ENCODE assay signal across 26 cellular contexts in genomic region chrX:32041181-32041580, GRCh38.
"Had no signal": no experiment of that assay in that cellular context is flagged by ENCODE, and none has a peak within 500 bp of the region (broad histone marks: within the 10 kb centered on the region; RNA-seq: fewer than 3 reads in every experiment).

No MANE protein-coding gene starts in this region.

- DNase-seq: effector memory CD8-positive, alpha-beta T cell; glutamatergic neuron; immature natural killer cell; kidney; left cardiac atrium; left ventricle myocardium inferior; mesenchymal stem cell; midbrain; nucleus accumbens; right lobe of liver; stimulated activated CD4-positive, alpha-beta T cell treated with anti-CD3 and anti-CD28 coated beads, Interleukin-4, amount 100 ng/mL, for 1 hour; stimulated activated CD8-positive, alpha-beta memory T cell treated with anti-CD3 and anti-CD28 coated beads, Interleukin-4, amount 100 ng/mL, for 48 hours; stimulated activated naive CD8-positive, alpha-beta T cell treated with anti-CD3 and anti-CD28 coated beads, Interleukin-15, Interleukin-2, amounts not matched to agents 100 U/mL and 50 U/mL, for 24 hours; tibial artery; upper lobe of left lung; uterus had no signal

- H3K27me3 ChIP-seq: esophagus muscularis mucosa, gastroesophageal sphincter, neural progenitor cell, pancreas, right lobe of liver, tibial artery, upper lobe of left lung, uterus had no signal

- H3K4me3 ChIP-seq: coronary artery, esophagus muscularis mucosa, gastroesophageal sphincter, left ventricle myocardium inferior, lung, neural progenitor cell, pancreas, prostate gland, right lobe of liver, tibial artery, upper lobe of left lung, uterus had no signal

- H3K27ac ChIP-seq: coronary artery, epithelial cell of prostate, esophagus muscularis mucosa, gastroesophageal sphincter, left ventricle myocardium inferior, neural progenitor cell, pancreas, prostate gland, right lobe of liver, tibial artery, upper lobe of left lung, uterus had no signal

- H3K9me3 ChIP-seq: esophagus muscularis mucosa, gastroesophageal sphincter, left ventricle myocardium inferior, pancreas, prostate gland, right lobe of liver, tibial artery, upper lobe of left lung, uterus had no signal

- H3K36me3 ChIP-seq: esophagus muscularis mucosa, gastroesophageal sphincter, left ventricle myocardium inferior, neural progenitor cell, pancreas, prostate gland, right lobe of liver, tibial artery, upper lobe of left lung, uterus had no signal

- ATAC-seq: effector memory CD8-positive, alpha-beta T cell; gastroesophageal sphincter; left cardiac atrium; natural killer cell treated with Interleukin-12 subunit alpha and Interleukin-12 subunit beta and Interleukin-15 and Interleukin-18, amount 100 ng/mL, for 72 hours; pancreas; right lobe of liver; stimulated activated effector memory CD8-positive, alpha-beta T cell treated with anti-CD3 and anti-CD28 coated beads, Interleukin-12 subunit alpha, Interleukin-12 subunit beta, amount 100 ng/mL, for 72 hours; stimulated activated naive CD8-positive, alpha-beta T cell treated with anti-CD3 and anti-CD28 coated beads, Interleukin-15, Interleukin-2, amounts not matched to agents 100 U/mL and 50 U/mL, for 24 hours had no signal

- H3K4me1 ChIP-seq: esophagus muscularis mucosa, gastroesophageal sphincter, left ventricle myocardium inferior, neural progenitor cell, pancreas, prostate gland, right lobe of liver, tibial artery, upper lobe of left lung, uterus had no signal
